Comparison of ENCODE assay signal across 1 cellular context in genomic region chr11:77126861-77127673, GRCh38.
TF ChIP-seq lines count a peak whose summit lies in the region.

No MANE protein-coding gene starts in this region.

TF ChIP-seq in HepG2, 621 proteins besides CTCF, POLR2A, EP300 and RAD21 (continued from another document and continues in another):
- TF ChIP-seq ZNF609 (CRISPR knock-in tag; IDR thresholded peaks at IDR 0.05; ENCODE audit: borderline replicate concordance) (peak; percentile 31; the same call in 1 of the 2 replicates), ZNF329 (CRISPR knock-in tag; IDR thresholded peaks at IDR 0.05; ENCODE audit: low read depth) (no peak), HOXA5 (CRISPR knock-in tag; IDR thresholded peaks at IDR 0.05) (no peak), DZIP1 (CRISPR knock-in tag; IDR thresholded peaks at IDR 0.05) (no peak), MNT (IDR thresholded peaks at IDR 0.05) (peak; percentile 20; the same call in 1 of the 2 replicates), IKZF5 (CRISPR knock-in tag; IDR thresholded peaks at IDR 0.05) (0 out of 2 replicates have a peak, but pooled peaks have one; percentile 50), ZNF274 (CRISPR knock-in tag; IDR thresholded peaks at IDR 0.05) (no peak), ZNF264 (CRISPR knock-in tag; IDR thresholded peaks at IDR 0.05) (no peak), NFE2L1 (CRISPR knock-in tag; IDR thresholded peaks at IDR 0.05; ENCODE audit: borderline replicate concordance) (no peak), ZC3H4 (CRISPR knock-in tag; IDR thresholded peaks at IDR 0.05; ENCODE audit: borderline replicate concordance) (no peak), ZNF33A (CRISPR knock-in tag; IDR thresholded peaks at IDR 0.05; ENCODE audit: borderline replicate concordance) (no peak), HNF4A (CRISPR knock-in tag; IDR thresholded peaks at IDR 0.05) (peak; percentile 14; the same call in 1 of the 2 replicates), DNMT3B (CRISPR knock-in tag; conservative IDR thresholded peaks at IDR 0.05) (no peak), POGZ (CRISPR knock-in tag; IDR thresholded peaks at IDR 0.05) (no peak), ZNF562 (CRISPR knock-in tag; IDR thresholded peaks at IDR 0.05; ENCODE audit: borderline replicate concordance) (no peak), ZNF280D (CRISPR knock-in tag; IDR thresholded peaks at IDR 0.05) (0 out of 2 replicates have a peak, but pooled peaks have one; percentile 40), ZNF263 (CRISPR knock-in tag; IDR thresholded peaks at IDR 0.05) (peak; percentile 41; the same call in 1 of the 2 replicates), ZBTB43 (CRISPR knock-in tag; conservative IDR thresholded peaks at IDR 0.05) (no peak), TCF12 (IDR thresholded peaks at IDR 0.05) (no peak), TCF12 (CRISPR knock-in tag; IDR thresholded peaks at IDR 0.05) (no peak), ZNF496 (CRISPR knock-in tag; IDR thresholded peaks at IDR 0.05; ENCODE audit: insufficient replicate concordance) (no peak), ATF1 (CRISPR knock-in tag; IDR thresholded peaks at IDR 0.05) (no peak), TGIF2 (CRISPR knock-in tag; IDR thresholded peaks at IDR 0.05) (no peak), KLF6 (CRISPR knock-in tag; IDR thresholded peaks at IDR 0.05) (no peak), KAT8 (CRISPR knock-in tag; IDR thresholded peaks at IDR 0.05) (no peak), ZNF704 (CRISPR knock-in tag; IDR thresholded peaks at IDR 0.05; ENCODE audit: borderline replicate concordance) (no peak), ZBTB7B (CRISPR knock-in tag; IDR thresholded peaks at IDR 0.05) (peak; percentile 69; the same call in 1 of the 2 replicates), ERF (CRISPR knock-in tag; IDR thresholded peaks at IDR 0.05) (no peak), ARID3A (IDR thresholded peaks at IDR 0.05; ENCODE audit: low read depth, low read length) (no peak), NONO (IDR thresholded peaks at IDR 0.05) (no peak), NONO (CRISPR knock-in tag; conservative IDR thresholded peaks at IDR 0.05) (no peak), ZFP62 (CRISPR knock-in tag; IDR thresholded peaks at IDR 0.05) (no peak), ZNF878 (CRISPR knock-in tag; IDR thresholded peaks at IDR 0.05) (no peak), ZSCAN21 (CRISPR knock-in tag; IDR thresholded peaks at IDR 0.05; ENCODE audit: borderline replicate concordance) (no peak), SMYD3 (CRISPR knock-in tag; IDR thresholded peaks at IDR 0.05) (no peak), ZBTB33 (CRISPR knock-in tag; IDR thresholded peaks at IDR 0.05) (no peak), ELK4 (CRISPR knock-in tag; IDR thresholded peaks at IDR 0.05; ENCODE audit: borderline replicate concordance) (no peak), ZBTB20 (CRISPR knock-in tag; IDR thresholded peaks at IDR 0.05; ENCODE audit: borderline replicate concordance, low read depth) (peak; percentile 55; the same call in 1 of the 2 replicates), HMG20A (CRISPR knock-in tag; IDR thresholded peaks at IDR 0.05; ENCODE audit: borderline replicate concordance) (no peak), NAIF1 (CRISPR knock-in tag; IDR thresholded peaks at IDR 0.05; ENCODE audit: borderline replicate concordance) (no peak)
